Comparison of ENCODE assay signal across 9 cellular contexts in the genomic region with DNA sequence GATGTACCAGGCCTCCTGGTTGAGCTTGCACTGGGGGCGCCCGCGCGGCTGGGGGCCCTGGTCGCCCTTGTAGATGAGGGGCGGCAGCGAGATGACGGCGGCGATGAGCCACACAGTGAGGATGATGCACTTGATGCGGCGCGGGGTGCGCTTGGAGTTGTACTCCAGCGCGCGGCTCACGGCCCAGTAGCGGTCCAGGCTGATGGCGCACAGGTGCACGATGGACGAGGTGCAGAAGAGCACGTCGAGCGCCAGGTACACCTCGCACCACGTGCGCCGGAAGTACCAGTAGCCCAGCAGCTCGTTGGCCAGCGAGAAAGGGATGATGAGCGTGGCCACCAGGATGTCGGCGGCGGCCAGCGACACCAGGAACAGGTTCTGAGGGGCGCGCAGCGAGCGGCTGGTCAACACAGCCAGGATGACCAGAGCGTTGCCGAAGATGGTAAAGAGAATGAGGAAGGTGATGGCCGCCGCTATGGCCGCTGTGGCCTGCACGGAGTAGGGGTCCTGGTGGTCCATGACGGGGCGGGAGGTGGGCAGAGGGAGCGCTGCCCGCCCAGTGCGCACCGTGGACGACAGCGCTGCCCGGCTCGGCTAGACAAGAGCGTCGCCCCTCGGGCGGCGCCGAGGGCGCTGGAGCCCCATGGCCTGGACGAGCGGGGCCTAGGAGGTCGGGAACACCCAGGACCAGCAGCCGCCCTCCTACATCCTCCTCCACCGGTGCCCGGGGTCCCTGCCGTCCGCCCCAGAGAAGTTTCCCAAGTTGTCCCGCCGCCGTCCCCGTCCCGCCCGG. TPM values are rescaled to one million over a fixed set of nuclear protein-coding genes. Genes with fewer than 3 reads are reported as not detected.
DNase-seq lines count a peak whose midpoint lies in the region; ATAC-seq and TF ChIP-seq lines count a peak whose summit lies in the region.
"Had no signal": no experiment of that assay in that cellular context is flagged by ENCODE, and none has a peak within 500 bp of the region (broad histone marks: within the 10 kb centered on the region; RNA-seq: fewer than 3 reads in every experiment).

No MANE protein-coding gene starts in this region.

- H3K27me3 ChIP-seq in KMS-11 (ENCODE audit: insufficient read depth, low read depth) (peaks cover 7% of the 10 kb centered on the region; the same call in 1 of the 2 replicates), ectodermal cell (ENCODE audit: control insufficient read depth, insufficient read depth, low read length, poor library complexity, severe bottlenecking) (peaks cover 44% of the 10 kb centered on the region)

- no peak for ATAC-seq in GM19395 (IDR thresholded peaks at IDR 0.05; ENCODE audit: unreplicated experiment)

- H3K27ac ChIP-seq in KMS-11 (no peak overlapping the region), ectodermal cell (ENCODE audit: insufficient read depth, low read depth, low read length, poor library complexity, severe bottlenecking) (no peak overlapping the region)

- H3K4me3 ChIP-seq in AG04449 (ENCODE audit: low read depth, low read length): peak overlapping the region; percentile 32; the same call in 1 of the 2 replicates
- H3K4me3 ChIP-seq in KMS-11 (IDR thresholded peaks at IDR 0.05; ENCODE audit: insufficient read depth, low read depth, low read length): no peak overlapping the region
- peak overlapping the region; percentile 49 for H3K4me3 ChIP-seq in ectodermal cell (ENCODE audit: insufficient read depth, low read depth, low read length)

- TF ChIP-seq CTCF in AG04449 (IDR thresholded peaks at IDR 0.05; ENCODE audit: insufficient read depth, low read length, missing control alignments) (no peak), KMS-11 (conservative IDR thresholded peaks at IDR 0.05; ENCODE audit: low read depth, low read length) (no peak), nephron progenitor cell (IDR thresholded peaks at IDR 0.05) (no peak)

- H3K4me3 Mint-ChIP-seq in nephron progenitor cell: peak overlapping the region; percentile 73

- POLR2A ChIA-PET in AG04449 (lab: Yijun Ruan, JAX): no interaction called here

- H3K36me3 ChIP-seq in KMS-11 (ENCODE audit: insufficient read depth) (no peaks in the 10 kb centered on the region), ectodermal cell (ENCODE audit: control insufficient read depth, insufficient read depth, low read length) (no peaks in the 10 kb centered on the region)

- peak overlapping the region; percentile 71; the same call in 1 of the 2 replicates for H3K4me2 ChIP-seq in KMS-11

- H3K9me3 Mint-ChIP-seq in nephron progenitor cell: peaks cover 10% of the 10 kb centered on the region

- H3K9me3 ChIP-seq in ectodermal cell (ENCODE audit: control insufficient read depth, low read length): no peaks in the 10 kb centered on the region

- CTCF ChIA-PET in AG04449 (lab: Yijun Ruan, JAX): interaction anchor here (1.1 to 4.2 kb wide), 16 partner anchors 15 to 123 kb away, joined by 3 to 63 read pairs (median 7); partner anchors contain the start of genes ANKRD36C and ASTL

- H3K36me3 Mint-ChIP-seq in nephron progenitor cell (ENCODE audit: low read depth): peaks cover 6% of the 10 kb centered on the region

- no peaks in the 10 kb centered on the region for H3K79me2 ChIP-seq in KMS-11 (ENCODE audit: insufficient read depth, low read depth)

- DNase-seq in AG04449 (ENCODE audit: low read depth, low spot score): no peak
- DNase-seq in nephron progenitor cell: no peak
- no peak for DNase-seq in DMS79 treated with DMSO at 0.1 percent for 48 hours (lab: John Stamatoyannopoulos, UW)
- DNase-seq in DMS53 (lab: John Stamatoyannopoulos, UW): no peak
- no peak for DNase-seq in AML-193 (lab: John Stamatoyannopoulos, UW)
- DNase-seq: DMS79 had no signal

- peaks cover 4% of the 10 kb centered on the region for H3K4me1 ChIP-seq in KMS-11 (ENCODE audit: low read depth, poor library complexity, severe bottlenecking)
- H3K4me1 ChIP-seq in ectodermal cell (ENCODE audit: control insufficient read depth, insufficient read depth, low read length): peaks cover 4% of the 10 kb centered on the region

- peaks cover 26% of the 10 kb centered on the region for H3K4me1 Mint-ChIP-seq in nephron progenitor cell

- peaks cover 78% of the 10 kb centered on the region for H3K27me3 Mint-ChIP-seq in nephron progenitor cell (ENCODE audit: low read depth, poor library complexity)

- H2AFZ ChIP-seq in KMS-11 (ENCODE audit: low read depth): peak overlapping the region; percentile 79; the same call in 1 of the 2 replicates

- H3K27ac Mint-ChIP-seq in nephron progenitor cell: no peak overlapping the region

- no peak overlapping the region for H3K9ac ChIP-seq in KMS-11

- no peaks in the 10 kb centered on the region for H4K20me1 ChIP-seq in KMS-11 (ENCODE audit: insufficient read depth)

- WGBS in ectodermal cell, 2 experiments: 68 to 69% methylated on average over 77 of the region's 77 CpGs

RNA-seq across cellular contexts. Expression of gene ADRA2B, which starts 0.5 kb away (rescaled TPM):
- polyA plus RNA-seq in ectodermal cell (2013, experiment 1 of 4): 3.1 TPM
- 2.8 TPM for polyA plus RNA-seq in ectodermal cell (2013, experiment 2 of 4)
- polyA plus RNA-seq in ectodermal cell (2013, experiment 3 of 4): 3.2 TPM
- polyA plus RNA-seq in ectodermal cell (2013, experiment 4 of 4): 2.9 TPM

RNA-seq across cellular contexts. Expression of gene ASTL, which starts 22.5 kb away (rescaled TPM):
- polyA plus RNA-seq in ectodermal cell (2013, experiment 1 of 4): not detected
- not detected for polyA plus RNA-seq in ectodermal cell (2013, experiment 2 of 4)
- polyA plus RNA-seq in ectodermal cell (2013, experiment 3 of 4): not detected
- polyA plus RNA-seq in ectodermal cell (2013, experiment 4 of 4): not detected

RNA-seq across cellular contexts. Expression of gene DUSP2, which starts 29.4 kb away (rescaled TPM):
- polyA plus RNA-seq in ectodermal cell (2013, experiment 1 of 4): 1.0 TPM
- 2.2 TPM for polyA plus RNA-seq in ectodermal cell (2013, experiment 2 of 4)
- 0.96 TPM for polyA plus RNA-seq in ectodermal cell (2013, experiment 3 of 4)
- polyA plus RNA-seq in ectodermal cell (2013, experiment 4 of 4): 0.85 TPM
